ENCODE assay signal across 8 cellular contexts in the genomic region with DNA sequence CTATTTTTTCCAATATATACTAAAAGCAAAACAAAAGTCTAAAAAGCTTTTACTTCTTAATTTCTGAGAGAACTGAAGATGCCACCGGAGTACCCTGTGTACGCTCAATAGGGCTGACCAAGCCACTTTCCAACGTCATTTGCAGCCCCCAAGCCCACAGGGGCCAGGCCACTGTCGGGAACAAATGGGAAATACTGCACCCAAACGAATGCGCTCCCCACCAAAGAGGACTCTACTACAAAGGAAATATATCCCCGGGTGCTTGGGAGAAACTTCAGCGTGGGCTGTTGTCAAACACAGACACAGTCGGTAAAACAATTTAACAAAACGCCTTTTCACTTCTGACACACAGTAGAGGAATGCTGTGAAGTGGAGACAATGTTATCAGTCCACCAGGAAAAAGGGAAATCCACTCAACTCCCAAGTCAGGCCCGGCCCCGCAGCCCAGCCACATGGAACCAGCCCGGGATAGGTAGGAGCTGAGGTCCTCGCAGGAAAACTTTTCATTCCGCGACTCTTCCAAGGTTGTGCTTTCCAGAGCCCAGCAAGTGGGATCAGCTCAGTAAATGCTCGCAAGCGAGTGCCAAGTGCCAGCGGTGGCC. TPM values are rescaled to one million over a fixed set of nuclear protein-coding genes. Genes with fewer than 3 reads are reported as not detected.
A peak's percentile ranks its signal among the peaks of the same experiment; 100 is the strongest.
DNase-seq lines count a peak whose midpoint lies in the region; ATAC-seq and TF ChIP-seq lines count a peak whose summit lies in the region.

No MANE protein-coding gene starts in this region.

- H4K91ac ChIP-seq in neuronal stem cell (ENCODE audit: low read depth, low read length, poor library complexity), result no peak overlapping the region

- ATAC-seq in HG03039 (IDR thresholded peaks at IDR 0.05; ENCODE audit: unreplicated experiment), result no peak
- ATAC-seq in GM21529 (IDR thresholded peaks at IDR 0.05; ENCODE audit: unreplicated experiment), result no peak

- H3K14ac ChIP-seq in neuronal stem cell (ENCODE audit: low read length), result no peak overlapping the region

- no peaks in the 10 kb centered on the region for H3K9me2 ChIP-seq in GM23248 (ENCODE audit: insufficient read depth)

- H3K27ac ChIP-seq in GM23248, result peak overlapping the region; percentile 28
- H3K27ac ChIP-seq in fibroblast of lung (ENCODE audit: insufficient read depth, low read length), result peak overlapping the region; percentile 51
- peak overlapping the region; percentile 77 for H3K27ac ChIP-seq in neuronal stem cell (replicated peaks; ENCODE audit: low read length)

- no peak overlapping the region for H3K4ac ChIP-seq in neuronal stem cell (ENCODE audit: low read length)

- H2AFZ ChIP-seq in GM23248 (peak overlapping the region; percentile 72), fibroblast of lung (ENCODE audit: low read length) (peak overlapping the region; percentile 4), neuronal stem cell (ENCODE audit: low read length) (peak overlapping the region; percentile 92)

- H3K4me2 ChIP-seq in GM23248 (ENCODE audit: unreplicated experiment), result peak overlapping the region; percentile 86
- H3K4me2 ChIP-seq in fibroblast of lung (ENCODE audit: extremely low read depth, insufficient read depth, low read length), result peak overlapping the region; percentile 88
- peak overlapping the region; percentile 86 for H3K4me2 ChIP-seq in neuronal stem cell (ENCODE audit: insufficient read depth, low read length, poor library complexity, severe bottlenecking)

- WGBS in GM23248 (ENCODE audit: low coverage in 1 of 2, low lambda C conversion rate in 2 of 2, missing lambda C conversion rate in 2 of 2), 2 experiments, result 11 to 13% methylated on average over 17 to 19 of the region's 19 CpGs
- WGBS in neuronal stem cell (ENCODE audit: extremely low coverage in 2 of 2, insufficient read length in 2 of 2, insufficient replicate concordance in 1 of 2), 2 donors, result no CpG with 5 or more reads among the region's 19 CpGs

- H3K9ac ChIP-seq in GM23248 (peak overlapping the region; percentile 80), fibroblast of lung (ENCODE audit: insufficient read depth, low read length) (peak overlapping the region; percentile 73), neuronal stem cell (ENCODE audit: low read depth, low read length, poor library complexity) (peak overlapping the region; percentile 85)

- peak overlapping the region; percentile 94 for H3K18ac ChIP-seq in neuronal stem cell (ENCODE audit: low read length)

- H3F3A ChIP-seq in GM23248 (ENCODE audit: insufficient read depth), result peaks cover 27% of the 10 kb centered on the region

- H2AK5ac ChIP-seq in neuronal stem cell (ENCODE audit: low read depth, low read length), result peak overlapping the region; percentile 19

- in situ Hi-C loops in GM23248 (cut with MboI), result loop anchor here (10.0 kb wide), 1 partner anchor 129 kb away; no protein-coding TSS in a partner anchor
- in situ Hi-C loops in SK-MEL-5 (cut with HindIII; ENCODE audit: low pct_unique_long_range_greater_than_20kb, low sequenced_read_pairs), result no loop called here

- H2BK5ac ChIP-seq in neuronal stem cell (ENCODE audit: low read length), result peak overlapping the region; percentile 70

- peaks cover 6% of the 10 kb centered on the region for H3K79me1 ChIP-seq in neuronal stem cell (ENCODE audit: low read depth, low read length)

- H3K9me3 ChIP-seq in GM23248 (ENCODE audit: low read depth) (no peaks in the 10 kb centered on the region), fibroblast of lung (ENCODE audit: control insufficient read depth, insufficient read depth, low read depth, low read length) (no peaks in the 10 kb centered on the region), neuronal stem cell (replicated peaks in 1 of 2; ENCODE audit: control insufficient read depth in 2 of 2, insufficient read depth in 1 of 2, low read depth in 1 of 2, low read length in 2 of 2) (no peaks in the 10 kb centered on the region)

- H3K27me3 ChIP-seq in GM23248 (replicated peaks; ENCODE audit: insufficient read depth), result no peaks in the 10 kb centered on the region
- no peaks in the 10 kb centered on the region for H3K27me3 ChIP-seq in fibroblast of lung (ENCODE audit: control insufficient read depth, insufficient read depth, low read length)
- peaks cover 0 to 8% (median 2%) of the 10 kb centered on the region in 3 experiments for H3K27me3 ChIP-seq in neuronal stem cell (ENCODE audit: control insufficient read depth in 3 of 3, insufficient read depth in 3 of 3, low read depth in 1 of 3, low read length in 3 of 3)

- H3K36me3 ChIP-seq in GM23248 (ENCODE audit: low read depth) (no peaks in the 10 kb centered on the region), fibroblast of lung (ENCODE audit: control insufficient read depth, insufficient read depth, low read length) (no peaks in the 10 kb centered on the region), neuronal stem cell (replicated peaks in 1 of 2; ENCODE audit: control insufficient read depth in 2 of 2, insufficient read depth in 2 of 2, low read length in 2 of 2) (no peaks in the 10 kb centered on the region)

- H3K79me2 ChIP-seq in GM23248 (ENCODE audit: insufficient read depth) (peaks cover 51% of the 10 kb centered on the region), fibroblast of lung (ENCODE audit: control insufficient read depth, insufficient read depth, low read length) (peaks cover 26% of the 10 kb centered on the region)

- H3K4me3 ChIP-seq in GM23248 (peak overlapping the region; percentile 79), fibroblast of lung (replicated peaks in 1 of 4; ENCODE audit: control extremely low read depth in 1 of 4, insufficient read depth in 1 of 4, low read depth in 3 of 4, low read length in 4 of 4) (peak overlapping the region; percentile 48 to 87 (median 80)), neuronal stem cell (ENCODE audit: low read length in 2 of 2) (peak overlapping the region; percentile 68 to 94)

- peak overlapping the region; percentile 10 for H3K23ac ChIP-seq in neuronal stem cell (ENCODE audit: low read depth, low read length, poor library complexity)

- DNase-seq in GM23248 (peak; percentile 74), SK-MEL-5 (ENCODE audit: low read depth, low spot score) (peak; percentile 9), fibroblast of lung (ENCODE audit: low read depth in 2 of 2) (peak; percentile 30 to 84), neuronal stem cell (ENCODE audit: low spot score) (peak; percentile 27), NCI-H345 treated with DMSO at 0.1 percent for 48 hours (lab: John Stamatoyannopoulos, UW; ENCODE audit: unreplicated experiment) (no peak), DMS79 (lab: John Stamatoyannopoulos, UW) (no peak)

- no peak for TF ChIP-seq CTCF in fibroblast of lung (conservative IDR thresholded peaks at IDR 0.05 in 1 of 2, IDR thresholded peaks at IDR 0.05 in 1 of 2; ENCODE audit: low read depth in 1 of 2, low read length in 2 of 2)

- peaks cover 35% of the 10 kb centered on the region for H3K4me1 ChIP-seq in GM23248 (ENCODE audit: insufficient read depth)
- peaks cover 2% of the 10 kb centered on the region for H3K4me1 ChIP-seq in fibroblast of lung (ENCODE audit: control insufficient read depth, extremely low read depth, insufficient read depth, low read length)
- H3K4me1 ChIP-seq in neuronal stem cell (ENCODE audit: control insufficient read depth in 2 of 2, insufficient read depth in 1 of 2, low read depth in 1 of 2, low read length in 2 of 2), result peaks cover 21 to 42% of the 10 kb centered on the region in 2 donors

- H4K8ac ChIP-seq in neuronal stem cell (ENCODE audit: low read depth, low read length), result no peak overlapping the region

- H2BK120ac ChIP-seq in neuronal stem cell (ENCODE audit: low read depth, low read length), result no peak overlapping the region

- no peak overlapping the region for H2BK12ac ChIP-seq in neuronal stem cell (ENCODE audit: low read length)

- H4K20me1 ChIP-seq in GM23248 (ENCODE audit: insufficient read depth) (no peaks in the 10 kb centered on the region; the same call in 1 of the 2 replicates), fibroblast of lung (ENCODE audit: control insufficient read depth, extremely low read depth, insufficient read depth, low read length) (no peaks in the 10 kb centered on the region)

- no peak overlapping the region for H2BK15ac ChIP-seq in neuronal stem cell (ENCODE audit: low read length)

RNA-seq across cellular contexts. Expression of gene PARD3, which starts 1.4 kb away (rescaled TPM):
- 21.2 and 30.9 TPM in 2 replicates for total RNA-seq in GM23248 (2014; rRNA removed; shearing (Covaris generic))
- polyA plus RNA-seq in GM23248 (2016; fragmentation: Nextera tagmentation; extraction: Ambion mirVana) (6.3 and 7.7 TPM in 2 replicates), fibroblast of lung (24.0 and 26.8 TPM in 2 replicates)
- total RNA-seq in SK-MEL-5 (2014; rRNA removed; shearing (Covaris generic)), result 42.4 and 44.2 TPM in 2 replicates
- 25.6 and 36.2 TPM in 2 replicates for polyA plus RNA-seq in SK-MEL-5 (2015; cell fraction: cytosol; rRNA removed)
- 19.6 and 22.1 TPM in 2 replicates for polyA plus RNA-seq in SK-MEL-5 (2015; cell fraction: nucleus; rRNA removed)
- 43.1 and 46.4 TPM in 2 replicates for total RNA-seq in fibroblast of lung
- 16.8 TPM in 2 replicates for polyA plus RNA-seq in fibroblast of lung (2012)
- polyA minus RNA-seq in fibroblast of lung (ENCODE audit: low replicate concordance), result 8.5 and 12.0 TPM in 2 replicates
- 41.6 TPM for polyA plus RNA-seq in neuronal stem cell (2013, experiment 1 of 2)
- 42.6 TPM for polyA plus RNA-seq in neuronal stem cell (2013, experiment 2 of 2)

Comparison
In these comparisons a context has a peak if more than half of its experiments do, and no peak if none do; other contexts are left out.
1. DNase-seq: peak in GM23248 (single experiment), SK-MEL-5 (single experiment), fibroblast of lung (2 of 2) and neuronal stem cell (single experiment); none in NCI-H345 treated with DMSO at 0.1 percent for 48 hours (single experiment) and DMS79 (single experiment).
2. H2AFZ ChIP-seq: peak in every context shown above with its lines; median percentile 92 in neuronal stem cell; 72 in GM23248; 4 in fibroblast of lung.
3. Peak in every context shown above with its lines, with median percentiles within 50 percentile points of each other: H3K27ac ChIP-seq, H3K4me2 ChIP-seq, H3K4me3 ChIP-seq and H3K9ac ChIP-seq.